Comparison of ENCODE assay signal across 1 cellular context in the genomic region with DNA sequence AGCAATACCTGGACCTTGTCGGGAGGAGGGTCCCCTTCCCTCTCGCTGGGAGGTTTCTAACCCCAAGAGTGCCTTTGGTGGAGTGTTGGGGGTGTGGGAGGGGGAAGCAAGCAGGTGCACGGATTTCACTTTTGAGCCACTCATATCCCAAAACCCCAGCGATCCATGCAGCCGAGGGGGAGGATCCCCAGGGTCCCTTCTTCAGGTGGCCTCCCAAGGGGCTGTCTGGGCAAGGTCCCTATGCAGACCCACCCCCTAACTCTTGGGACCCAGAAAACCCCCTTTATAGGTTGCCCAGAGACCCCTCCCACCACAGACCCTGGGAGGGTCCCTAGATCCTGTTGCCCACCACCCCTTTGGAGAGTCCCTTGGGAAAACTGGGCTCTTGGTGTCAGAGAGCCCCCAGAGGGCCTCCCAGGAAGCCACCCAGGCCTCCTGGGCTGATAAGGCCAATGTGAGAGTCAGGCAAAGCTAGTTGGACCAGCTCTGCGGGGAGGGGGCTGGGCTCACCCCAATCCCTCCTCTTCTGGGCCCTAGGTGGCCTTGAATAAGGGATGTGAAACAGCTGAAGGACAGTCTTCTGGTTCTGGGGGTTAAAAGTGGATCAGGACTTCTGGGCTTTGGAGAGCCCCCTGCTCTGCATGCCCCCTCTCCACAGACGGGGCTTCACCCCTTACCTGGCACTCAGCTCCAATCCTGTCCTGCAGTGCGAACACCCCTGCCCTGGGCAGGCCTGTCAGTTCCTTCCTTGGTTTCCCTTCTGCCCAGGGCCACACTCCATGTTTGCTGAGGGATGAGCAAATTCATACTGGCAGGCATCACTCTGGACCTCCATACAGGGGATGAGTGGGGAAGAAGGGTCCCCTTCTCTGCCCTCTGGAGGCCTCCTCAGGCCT.
TF ChIP-seq lines count a peak whose summit lies in the region.

No MANE protein-coding gene starts in this region.

TF ChIP-seq in endothelial cell of umbilical vein, 7 proteins besides CTCF, POLR2A, EP300 and RAD21:
- TF ChIP-seq JUN (IDR thresholded peaks at IDR 0.05; ENCODE audit: borderline replicate concordance, insufficient read depth, insufficient read length, low read depth) (no peak), POLR2AphosphoS5 (IDR thresholded peaks at IDR 0.05; ENCODE audit: insufficient read depth, low read depth, low read length) (no peak), GATA2 (IDR thresholded peaks at IDR 0.05; ENCODE audit: insufficient read depth, insufficient read length, low read depth, low read length) (no peak), EZH2 (IDR thresholded peaks at IDR 0.05; ENCODE audit: borderline replicate concordance, low read depth, low read length, severe bottlenecking) (no peak)
